In the genomic region with DNA sequence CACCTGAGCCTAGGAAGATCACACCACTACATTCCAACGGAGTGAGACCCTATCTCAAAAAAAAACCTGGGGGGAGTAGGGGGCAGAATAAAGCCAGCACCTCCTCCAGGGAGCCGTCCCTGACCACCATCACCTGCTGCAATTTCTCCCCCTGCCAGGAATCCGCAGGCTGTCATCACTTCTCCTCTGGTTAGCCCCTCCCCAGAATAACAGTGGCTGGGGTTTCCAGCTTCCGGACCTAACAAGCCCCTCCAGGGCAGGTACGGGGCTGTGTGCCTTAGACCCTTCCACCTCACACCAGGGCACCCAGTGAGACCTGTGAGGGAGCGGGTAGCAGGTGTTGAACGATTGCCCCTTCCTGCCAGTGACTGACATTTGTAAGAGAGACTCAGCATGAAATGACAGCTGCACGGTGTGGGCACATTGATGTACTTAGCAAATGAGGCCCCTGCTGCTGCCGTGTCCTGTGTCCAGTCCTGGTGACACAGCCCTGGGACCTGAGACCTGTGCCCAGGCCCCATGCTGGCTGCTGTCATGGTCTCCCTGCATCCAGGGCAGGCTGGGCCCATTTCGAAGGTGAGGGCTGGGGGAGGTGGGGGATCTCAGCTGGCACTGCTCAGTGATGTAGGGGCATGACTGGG, we compare ENCODE assay signal across 25 cellular contexts. TPM values are rescaled to one million over a fixed set of nuclear protein-coding genes. Genes with fewer than 3 reads are reported as not detected.
DNase-seq lines count a peak whose midpoint lies in the region; ATAC-seq and TF ChIP-seq lines count a peak whose summit lies in the region.
"Had no signal": no experiment of that assay in that cellular context is flagged by ENCODE, and none has a peak within 500 bp of the region (broad histone marks: within the 10 kb centered on the region; RNA-seq: fewer than 3 reads in every experiment).

No MANE protein-coding gene starts in this region.

- peaks cover 0 to 22% (median 9%) of the 10 kb centered on the region in 6 donors for H3K4me1 ChIP-seq in spleen
- H3K4me1 ChIP-seq: Caco-2, HAP-1 had no signal

- DNase-seq in AG04450 (ENCODE audit: low read depth, low spot score) (no peak), NCI-H146 (lab: John Stamatoyannopoulos, UW) (peak; percentile 54), spleen (peak; percentile 61), DMS53 (lab: John Stamatoyannopoulos, UW) (no peak), T-helper 17 cell (no peak), inferior parietal cortex (ENCODE audit: extremely low spot score) (no peak)
- DNase-seq: AML-193; Caco-2; CD8-positive, alpha-beta T cell; DMS79 treated with DMSO at 0.1 percent for 48 hours; HFFc6; Kasumi-1; NCI-H1092 treated with DMSO at 0.1 percent for 48 hours; NCI-H1694; NCI-H2029 treated with DMSO at 0.1 percent for 48 hours; NCI-H446 treated with DMSO at 0.1 percent for 48 hours; NCI-H526; SHP77 had no signal

- CTCF ChIA-PET in AG04450 (lab: Charles Lee): interaction anchor here (7.5 to 19.8 kb wide), 2 partner anchors 13 to 66 kb away, joined by 97 to 310 read pairs; no protein-coding TSS in a partner anchor

- TF ChIP-seq CTCF in AG04450 (IDR thresholded peaks at IDR 0.05; ENCODE audit: low read depth, low read length) (no peak), spleen (IDR thresholded peaks at IDR 0.05 in 8 of 11, conservative IDR thresholded peaks at IDR 0.05 in 3 of 11) (no peak)

- H3K4me1 Mint-ChIP-seq in T-helper 17 cell: peaks cover 6% of the 10 kb centered on the region

- no peak for TF ChIP-seq POLR2A in spleen (IDR thresholded peaks at IDR 0.05)

- H3K27ac Mint-ChIP-seq in T-helper 17 cell: no peak overlapping the region
- H3K27ac Mint-ChIP-seq: CD8-positive, alpha-beta T cell; GM23338; HFFc6 had no signal

- peaks cover 7% of the 10 kb centered on the region for H3K27me3 ChIP-seq in AG04450 (ENCODE audit: control insufficient read depth, insufficient read depth, low read length)
- H3K27me3 ChIP-seq in spleen (replicated peaks in 1 of 7): peaks cover 0 to 26% (median 0%) of the 10 kb centered on the region in 7 donors

- peaks cover 26% of the 10 kb centered on the region for H3K27me3 Mint-ChIP-seq in T-helper 17 cell

- H3K9me3 ChIP-seq in AG04450 (ENCODE audit: control insufficient read depth, insufficient read depth, low read length): no peaks in the 10 kb centered on the region
- no peaks in the 10 kb centered on the region for H3K9me3 ChIP-seq in spleen
- no peaks in the 10 kb centered on the region for H3K9me3 ChIP-seq in T-helper 17 cell (ENCODE audit: control insufficient read depth, low read length, poor library complexity, severe bottlenecking)
- H3K9me3 ChIP-seq: Caco-2, HAP-1 had no signal

- 76 to 86% (median 79%) methylated on average over 6 to 10 of the region's 10 CpGs for WGBS in spleen, 5 donors

- no peaks in the 10 kb centered on the region for H3K36me3 ChIP-seq in spleen
- H3K36me3 ChIP-seq: HAP-1 had no signal

- intact Hi-C loops in spleen (cut with DNase I; ENCODE audit: low total_unique reads): no loop called here

- H3K36me3 Mint-ChIP-seq in T-helper 17 cell (ENCODE audit: low read depth): peaks cover 2% of the 10 kb centered on the region
- H3K36me3 Mint-ChIP-seq: CD8-positive, alpha-beta T cell had no signal

- peak overlapping the region; percentile 11 for H3K27ac ChIP-seq in AG04450 (ENCODE audit: low read depth, low read length)
- H3K27ac ChIP-seq in spleen: no peak overlapping the region
- H3K27ac ChIP-seq: C4-2B, RWPE1 had no signal

- POLR2A ChIA-PET in AG04450 (lab: Yijun Ruan, JAX): no interaction called here

- no peak overlapping the region for H3K4me3 Mint-ChIP-seq in T-helper 17 cell
- H3K4me3 Mint-ChIP-seq: CD8-positive, alpha-beta T cell; GM23338; HFFc6 had no signal

- peak; percentile 29 for ATAC-seq in esophagus mucosa
- no peak for ATAC-seq in T-helper 17 cell
- ATAC-seq: CD8-positive, alpha-beta T cell; K562; Panc1 had no signal

- no peak overlapping the region for H3K4me3 ChIP-seq in AG04450 (ENCODE audit: low read depth, low read length)
- no peak overlapping the region for H3K4me3 ChIP-seq in spleen
- H3K4me3 ChIP-seq: GM23338, HAP-1, K562 had no signal

RNA-seq across cellular contexts. Expression of gene WFS1, which starts 6.7 kb away (rescaled TPM):
- 46.8 and 64.6 TPM in 2 replicates for polyA plus RNA-seq in AG04450 (2011; rRNA removed)
- polyA minus RNA-seq in AG04450 (2011; rRNA and poly(A)+ RNA removed): 51.3 and 72.8 TPM in 2 replicates
- total RNA-seq in esophagus mucosa: 3.7 TPM
- 10 to 100 TPM; 23.8 to 62.2 (median 54.8) TPM for total RNA-seq in spleen
- 10 to 100 TPM in 1 of 3 donors, 1 to 10 TPM in 2; 4.9 to 10.4 (median 8.0) TPM for polyA plus RNA-seq in spleen
- total RNA-seq in T-helper 17 cell: 1 to 10 TPM; 1.7 to 2.4 TPM

Comparison
In these comparisons a context has a peak if more than half of its experiments do, and no peak if none do; other contexts are left out.
1. DNase-seq: peak in NCI-H146 (single experiment) and spleen (single experiment); none in AG04450 (single experiment), DMS53 (single experiment), T-helper 17 cell (0 of 3) and inferior parietal cortex (single experiment).